ENCODE assay signal across 25 cellular contexts in genomic region chr16:88614818-88615580, GRCh38. TPM values are rescaled to one million over a fixed set of nuclear protein-coding genes. Genes with fewer than 3 reads are reported as not detected.
DNase-seq lines count a peak whose midpoint lies in the region; ATAC-seq and TF ChIP-seq lines count a peak whose summit lies in the region.
"Had no signal": no experiment of that assay in that cellular context is flagged by ENCODE, and none has a peak within 500 bp of the region (broad histone marks: within the 10 kb centered on the region; RNA-seq: fewer than 3 reads in every experiment).

No MANE protein-coding gene starts in this region.

- H3K4me3 ChIP-seq in IMR-90 (ENCODE audit: insufficient read depth, low read depth, low read length): no peak overlapping the region
- no peak overlapping the region for H3K4me3 ChIP-seq in spleen
- H3K4me3 ChIP-seq: hepatocyte, MG63, mucosa of descending colon, tibial nerve had no signal

- H3K9me1 ChIP-seq in IMR-90 (ENCODE audit: insufficient read depth, low read length): peaks cover 30% of the 10 kb centered on the region

- peaks cover 21% of the 10 kb centered on the region for H3K4me1 Mint-ChIP-seq in brain

- H4K91ac ChIP-seq in IMR-90 (ENCODE audit: insufficient read depth, low read depth, low read length): no peak overlapping the region

- DNase-seq in NCI-H82 (lab: John Stamatoyannopoulos, UW) (peak; percentile 33), NCI-H82 treated with DMSO at 0.1 percent for 48 hours (lab: John Stamatoyannopoulos, UW; ENCODE audit: unreplicated experiment) (no peak), IMR-90 (no peak), spleen (no peak), NCI-H187 (lab: John Stamatoyannopoulos, UW) (no peak), pons (ENCODE audit: low spot score) (no peak), NCI-H748 treated with DMSO at 0.1 percent for 48 hours (lab: John Stamatoyannopoulos, UW) (no peak)
- DNase-seq: activated effector memory CD4-positive, alpha-beta T cell treated with anti-CD3 and anti-CD28 coated beads, Interleukin-2, amount 50 U/mL, for 16 hours; dermis blood vessel endothelial cell; foreskin fibroblast; MG63; NCI-H1436; small intestine; stimulated activated CD4-positive, alpha-beta T cell treated with anti-CD3 and anti-CD28 coated beads, Interleukin-2, amount 100 ng/mL, for 48 hours; T1000 had no signal

- dilution Hi-C loops in IMR-90 (cut with HindIII; ENCODE audit: low sequenced_read_pairs, unreplicated experiment): no loop called here

- no peak for TF ChIP-seq POLR2A in IMR-90 (IDR thresholded peaks at IDR 0.05; ENCODE audit: low read depth, low read length)
- no peak for TF ChIP-seq POLR2A in spleen (IDR thresholded peaks at IDR 0.05)

- H3K23ac ChIP-seq in IMR-90 (ENCODE audit: low read depth, low read length): no peak overlapping the region

- 0 out of 2 replicates have a peak overlapping the region, but pooled peaks have one; percentile 16 for H2BK120ac ChIP-seq in IMR-90 (ENCODE audit: low read depth, low read length)

- intact Hi-C loops in IMR-90 (cut with micrococcal nuclease): no loop called here
- intact Hi-C loops in spleen (cut with DNase I; ENCODE audit: low total_unique reads): no loop called here

- H3K27ac ChIP-seq in IMR-90 (ENCODE audit: insufficient read depth, low read length): peak overlapping the region; percentile 32
- H3K27ac ChIP-seq in spleen: peak overlapping the region in 5 of 8 donors; percentile 26 to 51 (median 33)
- H3K27ac ChIP-seq: epithelial cell of prostate had no signal

- CTCF ChIA-PET in IMR-90 (lab: Yijun Ruan, JAX): no interaction called here

- TF ChIP-seq RAD21 in IMR-90 (IDR thresholded peaks at IDR 0.05; ENCODE audit: low read length): no peak

- peaks cover 5 to 76% of the 10 kb centered on the region in 2 experiments; a peak in 3 of 4 replicates for H3K79me1 ChIP-seq in IMR-90 (ENCODE audit: low read depth in 1 of 2, low read length in 2 of 2)

- ATAC-seq in IMR-90 (ENCODE audit: low read depth): no peak
- ATAC-seq: activated CD4-positive, CD25-positive, alpha-beta regulatory T cell treated with anti-CD3 and anti-CD28 coated beads, Interleukin-2, amount 50 U/mL, for 24 hours had no signal

- no peak overlapping the region for H3K4me2 ChIP-seq in IMR-90 (ENCODE audit: low read depth, low read length)
- H3K4me2 ChIP-seq: hepatocyte had no signal

- H2AK5ac ChIP-seq in IMR-90 (ENCODE audit: low read depth, low read length): no peak overlapping the region

- peaks cover 4% of the 10 kb centered on the region for H3K27me3 Mint-ChIP-seq in brain
- H3K27me3 Mint-ChIP-seq: IgD-negative memory B cell; stimulated activated naive CD8-positive, alpha-beta T cell treated with anti-CD3 and anti-CD28 coated beads, Interleukin-15, Interleukin-2, amounts not matched to agents 100 ng/mL and 50 ng/mL, for 24 hours had no signal

- H2BK5ac ChIP-seq in IMR-90 (ENCODE audit: low read depth, low read length, poor library complexity, severe bottlenecking): peak overlapping the region; percentile 30

- peaks cover 42% of the 10 kb centered on the region for H3K36me3 Mint-ChIP-seq in brain

- H3K4me3 Mint-ChIP-seq in brain: no peak overlapping the region
- H3K4me3 Mint-ChIP-seq: stimulated activated naive CD8-positive, alpha-beta T cell treated with anti-CD3 and anti-CD28 coated beads, Interleukin-15, Interleukin-2, amounts not matched to agents 100 ng/mL and 50 ng/mL, for 24 hours had no signal

- H3K36me3 ChIP-seq in IMR-90 (ENCODE audit: control insufficient read depth, insufficient read depth, low read length) (peaks cover 28% of the 10 kb centered on the region), spleen (peaks cover 0 to 100% (median 31%) of the 10 kb centered on the region in 6 donors)

- peak overlapping the region; percentile 12; the same call in 1 of the 2 replicates for H3K4ac ChIP-seq in IMR-90 (ENCODE audit: low read depth, low read length)

- H3K4me1 ChIP-seq in IMR-90 (ENCODE audit: control insufficient read depth, insufficient read depth, low read length): peaks cover 30% of the 10 kb centered on the region
- peaks cover 6 to 71% (median 40%) of the 10 kb centered on the region in 6 donors for H3K4me1 ChIP-seq in spleen

- 92% methylated on average over 12 of the region's 19 CpGs; no CpG with 5 or more reads in 1 of the 2 experiments for WGBS in IMR-90 (ENCODE audit: extremely low coverage in 2 of 2, insufficient read length in 1 of 2), 2 experiments
- 76 to 87% (median 85%) methylated on average over 17 to 19 of the region's 19 CpGs for WGBS in spleen, 5 donors

- in situ Hi-C loops in IMR-90 (cut with MboI; ENCODE audit: low sequenced_read_pairs): no loop called here

- peaks cover 81% of the 10 kb centered on the region for H4K20me1 ChIP-seq in IMR-90 (ENCODE audit: insufficient read depth, low read length)

- no peaks in the 10 kb centered on the region for H3K9me3 Mint-ChIP-seq in brain
- H3K9me3 Mint-ChIP-seq: IgD-negative memory B cell; stimulated activated naive CD8-positive, alpha-beta T cell treated with anti-CD3 and anti-CD28 coated beads, Interleukin-15, Interleukin-2, amounts not matched to agents 100 ng/mL and 50 ng/mL, for 24 hours had no signal

- H3K9ac ChIP-seq in IMR-90 (ENCODE audit: low read depth, low read length): no peak overlapping the region

- H4K5ac ChIP-seq in IMR-90 (ENCODE audit: low read depth, low read length): no peak overlapping the region

- H3K27me3 ChIP-seq in IMR-90 (ENCODE audit: control insufficient read depth, insufficient read depth, low read length) (no peaks in the 10 kb centered on the region), spleen (replicated peaks in 1 of 7) (no peaks in the 10 kb centered on the region)
- H3K27me3 ChIP-seq: hepatocyte, MG63, tibial nerve had no signal

- no peak overlapping the region for H3K56ac ChIP-seq in IMR-90 (ENCODE audit: extremely low read depth, insufficient read depth, low read length)

- H2BK20ac ChIP-seq in IMR-90 (ENCODE audit: low read depth, low read length): no peak overlapping the region

- H2AK9ac ChIP-seq in IMR-90 (replicated peaks; ENCODE audit: low read depth, low read length, poor library complexity): no peak overlapping the region

- H3K9me3 ChIP-seq in IMR-90 (ENCODE audit: control insufficient read depth, insufficient read depth, low read length) (no peaks in the 10 kb centered on the region), spleen (no peaks in the 10 kb centered on the region)
- H3K9me3 ChIP-seq: MG63, mucosa of descending colon, tibial nerve had no signal

- H4K8ac ChIP-seq in IMR-90 (ENCODE audit: low read depth in 2 of 2, low read length in 2 of 2): no peak overlapping the region

- H3K14ac ChIP-seq in IMR-90 (replicated peaks; ENCODE audit: low read depth, low read length): no peak overlapping the region

- no peak overlapping the region for H2AFZ ChIP-seq in IMR-90 (replicated peaks; ENCODE audit: low read length, poor library complexity)
- H2AFZ ChIP-seq: hepatocyte had no signal

- peak overlapping the region; percentile 48 to 86 (median 72) for H3K27ac Mint-ChIP-seq in brain
- H3K27ac Mint-ChIP-seq: stimulated activated naive CD8-positive, alpha-beta T cell treated with anti-CD3 and anti-CD28 coated beads, Interleukin-15, Interleukin-2, amounts not matched to agents 100 ng/mL and 50 ng/mL, for 24 hours had no signal

- no TSS peak for BruUV-seq in IMR-90 (replicated peaks; lab: Mats Ljungman, UMichigan)

- POLR2A ChIA-PET in IMR-90 (lab: Charles Lee; ENCODE audit: unreplicated experiment): no interaction called here

- H2BK15ac ChIP-seq in IMR-90 (ENCODE audit: low read depth, low read length): no peak overlapping the region

- TF ChIP-seq CTCF in IMR-90 (conservative IDR thresholded peaks at IDR 0.05; ENCODE audit: low read depth, low read length) (no peak), brain (conservative IDR thresholded peaks at IDR 0.05) (no peak), spleen (IDR thresholded peaks at IDR 0.05 in 8 of 11, conservative IDR thresholded peaks at IDR 0.05 in 3 of 11) (no peak)

- H3K18ac ChIP-seq in IMR-90 (ENCODE audit: low read depth, low read length): no peak overlapping the region

TF ChIP-seq in IMR-90, 13 proteins besides CTCF, POLR2A, EP300 and RAD21 (continues in another document):
- TF ChIP-seq, protein P1, sequence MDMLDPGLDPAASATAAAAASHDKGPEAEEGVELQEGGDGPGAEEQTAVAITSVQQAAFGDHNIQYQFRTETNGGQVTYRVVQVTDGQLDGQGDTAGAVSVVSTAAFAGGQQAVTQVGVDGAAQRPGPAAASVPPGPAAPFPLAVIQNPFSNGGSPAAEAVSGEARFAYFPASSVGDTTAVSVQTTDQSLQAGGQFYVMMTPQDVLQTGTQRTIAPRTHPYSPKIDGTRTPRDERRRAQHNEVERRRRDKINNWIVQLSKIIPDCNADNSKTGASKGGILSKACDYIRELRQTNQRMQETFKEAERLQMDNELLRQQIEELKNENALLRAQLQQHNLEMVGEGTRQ (IDR thresholded peaks at IDR 0.05; ENCODE audit: low read depth, low read length): no peak

RNA-seq across cellular contexts. Expression of gene IL17C, which starts 23.4 kb away (rescaled TPM):
- total RNA-seq in IMR-90 (2012; rRNA removed): not detected in 2 replicates
- polyA plus RNA-seq in IMR-90 (2012; rRNA removed): 0.09 TPM in 1 of 2 replicates, not detected in the other
- 0.12 TPM in 1 of 2 replicates, not detected in the other for polyA plus RNA-seq in IMR-90 (2012; cell fraction: cytosol; rRNA removed)
- polyA plus RNA-seq in IMR-90 (2012; cell fraction: nucleus; rRNA removed; ENCODE audit: low replicate concordance): 0.71 and 1.6 TPM in 2 replicates
- polyA plus RNA-seq in brain (ENCODE audit: insufficient read depth, low read depth, low replicate concordance): not detected
- total RNA-seq in spleen: 1 to 10 TPM in 1 of 7 donors, under 1 TPM in 1, not detected in 5; 0.82 to 1.2 TPM
- polyA plus RNA-seq in spleen: under 1 TPM; 0.39 to 0.64 (median 0.47) TPM
- total RNA-seq: dermis blood vessel endothelial cell, hepatocyte, mucosa of descending colon, pulmonary artery endothelial cell, tibial nerve had no signal
- polyA plus RNA-seq: adipose tissue, IgD-negative memory B cell had no signal

RNA-seq across cellular contexts. Expression of gene CYBA, which starts 35.9 kb away (rescaled TPM):
- 65.6 and 90.5 TPM in 2 replicates for total RNA-seq in IMR-90 (2012; rRNA removed)
- polyA plus RNA-seq in IMR-90 (2012; rRNA removed): 169 and 228 TPM in 2 replicates
- polyA plus RNA-seq in IMR-90 (2012; cell fraction: cytosol; rRNA removed): 205 and 351 TPM in 2 replicates
- polyA plus RNA-seq in IMR-90 (2012; cell fraction: nucleus; rRNA removed; ENCODE audit: low replicate concordance): 119 and 281 TPM in 2 replicates
- 83.9 TPM for polyA plus RNA-seq in brain (ENCODE audit: insufficient read depth, low read depth, low replicate concordance)
- 100 to 1,000 TPM; 557 to 820 (median 628) TPM for total RNA-seq in spleen
- polyA plus RNA-seq in spleen: 100 to 1,000 TPM; 649 to 925 (median 917) TPM

RNA-seq across cellular contexts. Expression of gene ZC3H18, which starts 44.8 kb away (rescaled TPM):
- total RNA-seq in IMR-90 (2012; rRNA removed): 3.4 and 4.2 TPM in 2 replicates
- polyA plus RNA-seq in IMR-90 (2012; rRNA removed): 21.3 and 22.7 TPM in 2 replicates
- 15.4 and 23.2 TPM in 2 replicates for polyA plus RNA-seq in IMR-90 (2012; cell fraction: cytosol; rRNA removed)
- 64.2 and 65.2 TPM in 2 replicates for polyA plus RNA-seq in IMR-90 (2012; cell fraction: nucleus; rRNA removed; ENCODE audit: low replicate concordance)
- polyA plus RNA-seq in brain (ENCODE audit: insufficient read depth, low read depth, low replicate concordance): 61.8 TPM
- total RNA-seq in spleen: 10 to 100 TPM; 24.1 to 65.2 (median 53.6) TPM
- 10 to 100 TPM; 18.0 to 29.3 (median 18.3) TPM for polyA plus RNA-seq in spleen

RNA-seq across cellular contexts. Expression of gene MVD, which starts 47.9 kb away (rescaled TPM):
- 17.2 and 18.3 TPM in 2 replicates for total RNA-seq in IMR-90 (2012; rRNA removed)
- polyA plus RNA-seq in IMR-90 (2012; rRNA removed): 28.4 and 33.1 TPM in 2 replicates
- 28.1 and 45.4 TPM in 2 replicates for polyA plus RNA-seq in IMR-90 (2012; cell fraction: cytosol; rRNA removed)
- polyA plus RNA-seq in IMR-90 (2012; cell fraction: nucleus; rRNA removed; ENCODE audit: low replicate concordance): 63.8 and 197 TPM in 2 replicates
- 63.6 TPM for polyA plus RNA-seq in brain (ENCODE audit: insufficient read depth, low read depth, low replicate concordance)
- 10 to 100 TPM; 24.1 to 49.3 (median 35.1) TPM for total RNA-seq in spleen
- 10 to 100 TPM; 35.1 to 74.9 (median 57.3) TPM for polyA plus RNA-seq in spleen
